Comparison of ENCODE assay signal across 1 cellular context in the genomic region with DNA sequence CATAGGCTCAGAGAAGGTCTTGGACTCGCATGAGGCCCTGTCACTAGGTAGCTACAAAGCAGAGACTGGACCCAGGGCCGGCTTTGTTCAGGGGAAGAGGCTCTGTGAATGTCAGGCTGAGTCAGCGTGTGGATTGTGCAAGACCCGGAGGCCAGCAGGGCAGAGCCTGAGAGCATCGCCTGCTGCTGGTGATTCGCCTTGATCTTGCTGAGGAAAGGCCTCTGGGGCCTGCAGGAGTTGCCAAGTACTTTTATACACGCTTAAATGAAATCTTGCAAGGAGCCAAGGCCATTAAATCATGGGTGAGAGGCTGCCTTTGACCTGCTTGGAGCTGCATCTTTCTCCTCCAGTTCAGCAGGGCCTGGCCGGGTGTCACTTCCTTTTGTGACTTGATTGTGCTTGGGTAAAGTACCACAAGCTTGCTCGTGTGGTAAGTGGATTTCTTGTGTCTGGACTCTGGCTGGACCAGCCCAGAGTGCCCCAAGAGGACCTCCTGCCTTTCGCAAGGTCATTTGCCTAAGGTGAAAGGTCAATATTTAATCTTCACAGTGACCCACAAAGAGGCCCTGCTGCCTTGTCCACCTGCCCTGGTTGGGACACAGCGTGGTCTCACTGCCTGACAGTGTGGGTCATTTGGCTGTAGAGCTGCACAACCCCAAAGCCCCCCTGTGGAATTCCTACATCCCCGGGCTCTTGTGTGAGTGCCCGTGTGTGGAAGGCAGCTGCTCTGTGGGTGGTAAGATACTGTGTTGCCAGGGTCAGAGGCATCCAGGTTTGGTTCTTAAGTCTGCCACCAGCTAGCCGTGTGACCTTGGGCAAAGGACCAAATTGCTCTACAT.
TF ChIP-seq lines count a peak whose summit lies in the region.

No MANE protein-coding gene starts in this region.

TF ChIP-seq in GM23338, 12 proteins besides CTCF, POLR2A, EP300 and RAD21 (continued from another document):
- no peak for TF ChIP-seq ZNF462 (CRISPR knock-in tag; IDR thresholded peaks at IDR 0.05)
- no peak for TF ChIP-seq JUNB (IDR thresholded peaks at IDR 0.05; ENCODE audit: unreplicated experiment)
- TF ChIP-seq ETS1 (IDR thresholded peaks at IDR 0.05): no peak
- TF ChIP-seq EZH2 (IDR thresholded peaks at IDR 0.05; ENCODE audit: low read depth, unreplicated experiment): no peak
- no peak for TF ChIP-seq CREB1 (CRISPR knock-in tag; IDR thresholded peaks at IDR 0.05; ENCODE audit: low read depth)
- no peak for TF ChIP-seq STAT1 (IDR thresholded peaks at IDR 0.05; ENCODE audit: unreplicated experiment)
TF ChIP-seq in GM23338: peak in this region for 0.
